15 cellular contexts compared by ENCODE assay signal in genomic region chr1:198155253-198155652, GRCh38. TPM values are rescaled to one million over a fixed set of nuclear protein-coding genes. Genes with fewer than 3 reads are reported as not detected.
A peak's percentile ranks its signal among the peaks of the same experiment; 100 is the strongest.
DNase-seq lines count a peak whose midpoint lies in the region; ATAC-seq, FAIRE-seq and TF ChIP-seq lines count a peak whose summit lies in the region.
"Had no signal": no experiment of that assay in that cellular context is flagged by ENCODE, and none has a peak within 500 bp of the region (broad histone marks: within the 10 kb centered on the region; RNA-seq: fewer than 3 reads in every experiment).

No MANE protein-coding gene starts in this region.

- no peaks in the 10 kb centered on the region for H3K27me3 Mint-ChIP-seq in stimulated activated naive CD8-positive, alpha-beta T cell treated with anti-CD3 and anti-CD28 coated beads, Interleukin-15, Interleukin-2, amounts not matched to agents 100 ng/mL and 50 ng/mL, for 24 hours
- H3K27me3 Mint-ChIP-seq: activated naive CD4-positive, alpha-beta T cell treated with anti-CD3 and anti-CD28 coated beads, Interleukin-2, amount 10 ng/mL, durations not matched to agents 7 days and 5 days; naive B cell; stimulated activated naive B cell treated with anti-CD40 and anti-IgM and Interleukin-4, amounts not matched to agents 10 μg/mL and 1 μg/mL and 100 μg/mL, for 72 hours had no signal

- H3K4me1 ChIP-seq in tibial nerve: peaks cover 0 to 38% (median 17%) of the 10 kb centered on the region in 4 donors

- H3K9me3 Mint-ChIP-seq in stimulated activated naive CD8-positive, alpha-beta T cell treated with anti-CD3 and anti-CD28 coated beads, Interleukin-15, Interleukin-2, amounts not matched to agents 100 ng/mL and 50 ng/mL, for 24 hours: no peaks in the 10 kb centered on the region
- H3K9me3 Mint-ChIP-seq: activated naive CD4-positive, alpha-beta T cell treated with anti-CD3 and anti-CD28 coated beads, Interleukin-2, amount 10 ng/mL, durations not matched to agents 7 days and 5 days; naive B cell; stimulated activated naive B cell treated with anti-CD40 and anti-IgM and Interleukin-4, amounts not matched to agents 10 μg/mL and 1 μg/mL and 100 μg/mL, for 72 hours had no signal

- H3K27ac ChIP-seq in tibial nerve: no peak overlapping the region

- H3K4me3 Mint-ChIP-seq in stimulated activated naive CD8-positive, alpha-beta T cell treated with anti-CD3 and anti-CD28 coated beads, Interleukin-15, Interleukin-2, amounts not matched to agents 100 ng/mL and 50 ng/mL, for 24 hours: no peak overlapping the region

- H3K36me3 ChIP-seq in tibial nerve: no peaks in the 10 kb centered on the region
- H3K36me3 ChIP-seq: BE2C, HAP-1 had no signal

- H3K9me3 ChIP-seq in tibial nerve: no peaks in the 10 kb centered on the region
- H3K9me3 ChIP-seq: BE2C, HAP-1 had no signal

- no peak for TF ChIP-seq EP300 in tibial nerve (IDR thresholded peaks at IDR 0.05)

- ATAC-seq in stimulated activated naive CD8-positive, alpha-beta T cell treated with anti-CD3 and anti-CD28 coated beads, Interleukin-15, Interleukin-2, amounts not matched to agents 100 U/mL and 50 U/mL, for 24 hours: no peak
- ATAC-seq: stimulated activated naive B cell treated with anti-CD40 and anti-IgM and Interleukin-4, amounts not matched to agents 10 μg/mL and 1 μg/mL and 100 μg/mL, for 72 hours had no signal

- TF ChIP-seq POLR2A in tibial nerve (IDR thresholded peaks at IDR 0.05): no peak

- peaks cover 20% of the 10 kb centered on the region for H3K4me1 Mint-ChIP-seq in stimulated activated naive CD8-positive, alpha-beta T cell treated with anti-CD3 and anti-CD28 coated beads, Interleukin-15, Interleukin-2, amounts not matched to agents 100 ng/mL and 50 ng/mL, for 24 hours (ENCODE audit: low read depth)

- TF ChIP-seq CTCF in fibroblast of the aortic adventitia (IDR thresholded peaks at IDR 0.05; ENCODE audit: insufficient read depth, low read length) (no peak), tibial nerve (IDR thresholded peaks at IDR 0.05) (no peak)

- H3K27ac Mint-ChIP-seq in stimulated activated naive CD8-positive, alpha-beta T cell treated with anti-CD3 and anti-CD28 coated beads, Interleukin-15, Interleukin-2, amounts not matched to agents 100 ng/mL and 50 ng/mL, for 24 hours: peak overlapping the region; percentile 12

- no peak for FAIRE-seq in urothelium cell line (lab: Jason Lieb, UNC)
- FAIRE-seq: endometrium had no signal

- DNase-seq in stimulated activated naive CD8-positive, alpha-beta T cell treated with anti-CD3 and anti-CD28 coated beads, Interleukin-15, Interleukin-2, amounts not matched to agents 100 U/mL and 50 U/mL, for 24 hours: no peak
- DNase-seq in SW480 (ENCODE audit: low spot score) (peak; percentile 87), fibroblast of the aortic adventitia (ENCODE audit: low read depth) (peak; percentile 82), urothelium cell line (ENCODE audit: low spot score) (peak; percentile 46), epidermal melanocyte (ENCODE audit: insufficient read length, low spot score) (no peak), tibial nerve (ENCODE audit: low spot score in 2 of 2) (no peak), D341Med (ENCODE audit: low spot score) (no peak)
- DNase-seq: activated naive CD4-positive, alpha-beta T cell treated with anti-CD3 and anti-CD28 coated beads, Interleukin-2, amount 10 ng/mL, durations not matched to agents 7 days and 5 days; BE2C; naive B cell; NCI-H748 treated with DMSO at 0.1 percent for 48 hours; stimulated activated naive B cell treated with anti-CD40 and anti-IgM and Interleukin-4, amounts not matched to agents 10 μg/mL and 1 μg/mL and 100 μg/mL, for 72 hours had no signal

- no peaks in the 10 kb centered on the region for H3K36me3 Mint-ChIP-seq in stimulated activated naive CD8-positive, alpha-beta T cell treated with anti-CD3 and anti-CD28 coated beads, Interleukin-15, Interleukin-2, amounts not matched to agents 100 ng/mL and 50 ng/mL, for 24 hours (ENCODE audit: low read depth)

- H3K4me3 ChIP-seq in fibroblast of the aortic adventitia (ENCODE audit: low read depth, low read length) (no peak overlapping the region), tibial nerve (no peak overlapping the region)

- H3K27me3 ChIP-seq in tibial nerve: no peaks in the 10 kb centered on the region
- H3K27me3 ChIP-seq: BE2C had no signal

- 30 to 39% methylated on average over 5 of the region's 5 CpGs for WGBS in tibial nerve, 2 donors

RNA-seq across cellular contexts. Expression of gene NEK7, which starts 1.5 kb away (rescaled TPM):
- total RNA-seq in fibroblast of the aortic adventitia (ENCODE audit: low replicate concordance) (119 and 187 TPM in 2 replicates), tibial nerve (100 to 1,000 TPM; 123 to 219 (median 141) TPM)

Comparison
In these comparisons a context has a peak if more than half of its experiments do, and no peak if none do; other contexts are left out.
1. DNase-seq: peak in SW480 (single experiment), fibroblast of the aortic adventitia (single experiment) and urothelium cell line (single experiment); none in stimulated activated naive CD8-positive, alpha-beta T cell treated with anti-CD3 and anti-CD28 coated beads, Interleukin-15, Interleukin-2, amounts not matched to agents 100 U/mL and 50 U/mL, for 24 hours (single experiment), epidermal melanocyte (single experiment), tibial nerve (0 of 2) and D341Med (single experiment).